ENCODE assay signal across 1 cellular context in genomic region chr17:82243648-82244412, GRCh38.
TF ChIP-seq lines count a peak whose summit lies in the region.

No MANE protein-coding gene starts in this region.

TF ChIP-seq in WTC11, 78 proteins besides CTCF, POLR2A, EP300 and RAD21 (continued from another document):
- TF ChIP-seq STAT6 (CRISPR knock-in tag; conservative IDR thresholded peaks at IDR 0.05; ENCODE audit: low read depth) (no peak), TCF7 (CRISPR knock-in tag; IDR thresholded peaks at IDR 0.05; ENCODE audit: low read depth) (no peak), ZNF281 (CRISPR knock-in tag; IDR thresholded peaks at IDR 0.05) (no peak)
